ENCODE assay signal across 8 cellular contexts in the genomic region with DNA sequence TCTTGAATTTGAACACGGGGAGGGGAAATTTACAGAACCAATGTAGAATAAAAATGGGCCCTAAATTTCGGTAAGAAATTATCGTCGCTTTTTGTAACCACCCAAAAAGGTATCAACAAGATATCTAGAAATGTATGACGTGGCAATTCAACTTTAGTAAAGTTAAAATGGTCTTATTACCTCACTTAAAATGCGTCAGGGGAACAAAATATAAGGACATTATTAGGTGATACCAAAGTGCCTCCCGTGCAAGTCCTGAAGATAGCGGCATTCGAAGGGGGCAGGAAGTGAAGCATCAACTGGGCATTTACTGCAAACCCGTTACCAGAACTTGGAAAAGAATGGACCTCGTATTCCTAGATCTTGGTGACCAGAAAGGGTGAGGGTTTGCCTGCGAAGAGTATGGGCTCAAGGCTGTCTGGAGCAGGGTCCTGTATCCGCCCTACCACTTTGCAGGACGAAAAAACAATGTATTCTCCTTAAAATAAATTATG. TPM values are rescaled to one million over a fixed set of nuclear protein-coding genes. Genes with fewer than 3 reads are reported as not detected.
DNase-seq lines count a peak whose midpoint lies in the region; ATAC-seq and TF ChIP-seq lines count a peak whose summit lies in the region.

No MANE protein-coding gene starts in this region.

- peaks cover 50% of the 10 kb centered on the region for H3K36me3 Mint-ChIP-seq in Calu3 (ENCODE audit: insufficient read depth, unreplicated experiment)
- H3K36me3 Mint-ChIP-seq in neural crest cell (ENCODE audit: low read depth): peaks cover 4% of the 10 kb centered on the region

- H3K4me3 Mint-ChIP-seq in Calu3 (ENCODE audit: low read depth, unreplicated experiment) (peak overlapping the region; percentile 94), neural crest cell (peak overlapping the region; percentile 88)

- peak overlapping the region; percentile 33 to 85 (median 73) for H3K4me3 ChIP-seq in dorsolateral prefrontal cortex

- intact Hi-C loops in Calu3 (cut with micrococcal nuclease; ENCODE audit: unreplicated experiment) (loop anchor here (2.0 kb wide), 1 partner anchor 19 kb away; no protein-coding TSS in a partner anchor), dorsolateral prefrontal cortex (cut with DNase I) (loop anchor here (2.0 to 10.0 kb wide), 5 partner anchors 61 to 931 kb away; a partner anchor contains a TSS)

- BruUV-seq in Calu3 (replicated peaks; lab: Mats Ljungman, UMichigan): TSS peak; percentile 44

- peak overlapping the region in 50 of 59 donors; percentile 3 to 95 (median 84) for H3K27ac ChIP-seq in dorsolateral prefrontal cortex

- peaks cover 0 to 66% (median 9%) of the 10 kb centered on the region in 45 donors for H3K27me3 ChIP-seq in dorsolateral prefrontal cortex

- TF ChIP-seq CTCF in Calu3 (IDR thresholded peaks at IDR 0.05; ENCODE audit: unreplicated experiment): no peak
- no peak for TF ChIP-seq CTCF in dorsolateral prefrontal cortex (IDR thresholded peaks at IDR 0.05 in 54 of 56, conservative IDR thresholded peaks at IDR 0.05 in 2 of 56; ENCODE audit: low read depth in 1 of 56, partially characterized antibody in 56 of 56)
- TF ChIP-seq CTCF in neural crest cell (conservative IDR thresholded peaks at IDR 0.05): no peak

- DNase-seq in Calu3: no peak
- peak; percentile 48 for DNase-seq in NCI-H69 (lab: John Stamatoyannopoulos, UW)
- no peak for DNase-seq in dorsolateral prefrontal cortex
- no peak for DNase-seq in neural crest cell (ENCODE audit: low read depth, low spot score)
- no peak for DNase-seq in cerebellum (ENCODE audit: low spot score)
- no peak for DNase-seq in LoVo (ENCODE audit: low spot score)

- H3K9me3 Mint-ChIP-seq in Calu3 (ENCODE audit: low read depth, unreplicated experiment) (no peaks in the 10 kb centered on the region), neural crest cell (no peaks in the 10 kb centered on the region)

- peak overlapping the region; percentile 39 for H3K27ac Mint-ChIP-seq in Calu3 (ENCODE audit: unreplicated experiment)
- H3K27ac Mint-ChIP-seq in neural crest cell (ENCODE audit: unreplicated experiment): peak overlapping the region; percentile 76

- peaks cover 33% of the 10 kb centered on the region for H3K4me1 Mint-ChIP-seq in Calu3 (ENCODE audit: low read depth, unreplicated experiment)
- H3K4me1 Mint-ChIP-seq in neural crest cell: peaks cover 53% of the 10 kb centered on the region

- H3K27me3 Mint-ChIP-seq in Calu3 (ENCODE audit: unreplicated experiment) (no peaks in the 10 kb centered on the region), neural crest cell (ENCODE audit: low read depth) (no peaks in the 10 kb centered on the region)

- CTCF ChIA-PET in Calu3 (lab: Charles Lee): no interaction called here

- ATAC-seq in GM21381 (IDR thresholded peaks at IDR 0.05; ENCODE audit: unreplicated experiment) (no peak), HG02763 (IDR thresholded peaks at IDR 0.05; ENCODE audit: unreplicated experiment) (no peak)

RNA-seq across cellular contexts. Expression of a gene that starts 1.0 kb away (rescaled TPM):
- total RNA-seq in Calu3 (2022) (41.4 and 57.5 TPM in 2 replicates), dorsolateral prefrontal cortex (10 to 100 TPM; 33.9 to 89.2 (median 63.3) TPM), neural crest cell (136 and 141 TPM in 2 replicates), cerebellum (90.6 TPM)
